In the genomic region with DNA sequence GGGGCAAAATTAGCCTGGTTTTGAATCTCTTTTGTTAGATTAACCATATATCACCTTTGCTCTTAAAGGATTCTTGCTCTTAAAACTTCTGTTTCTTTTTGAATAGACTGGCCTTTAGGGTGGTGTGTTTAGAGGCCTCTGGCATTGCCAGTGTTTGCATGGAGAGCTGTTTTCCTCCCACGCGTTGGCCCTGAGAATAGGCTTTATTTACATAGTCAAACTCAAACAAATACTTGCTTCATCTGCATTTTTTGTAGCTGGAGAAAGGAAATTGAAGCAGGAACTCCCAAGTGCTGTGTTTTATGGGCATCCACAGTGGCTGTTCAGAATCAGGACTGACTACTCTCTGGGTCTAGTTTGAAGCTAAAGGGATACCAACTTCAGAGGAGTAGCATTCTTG, we compare ENCODE assay signal across 16 cellular contexts. TPM values are rescaled to one million over a fixed set of nuclear protein-coding genes. Genes with fewer than 3 reads are reported as not detected.
A peak's percentile ranks its signal among the peaks of the same experiment; 100 is the strongest.
DNase-seq lines count a peak whose midpoint lies in the region; ATAC-seq and TF ChIP-seq lines count a peak whose summit lies in the region.
"Had no signal": no experiment of that assay in that cellular context is flagged by ENCODE, and none has a peak within 500 bp of the region (broad histone marks: within the 10 kb centered on the region; RNA-seq: fewer than 3 reads in every experiment).

No MANE protein-coding gene starts in this region.

- no peaks in the 10 kb centered on the region for H3K36me3 ChIP-seq in GM23248 (ENCODE audit: low read depth)
- H3K36me3 ChIP-seq: neutrophil had no signal

- no peak overlapping the region for H3K4me2 ChIP-seq in GM23248 (ENCODE audit: unreplicated experiment)

- ATAC-seq in GM18907 (IDR thresholded peaks at IDR 0.05; ENCODE audit: unreplicated experiment) (no peak), GM21528 (IDR thresholded peaks at IDR 0.05; ENCODE audit: low FRiP score, unreplicated experiment) (no peak)
- ATAC-seq: K562 had no signal

- H3K9me3 ChIP-seq in GM23248 (ENCODE audit: low read depth), result no peaks in the 10 kb centered on the region
- H3K9me3 ChIP-seq: neutrophil had no signal

- H3K36me3 Mint-ChIP-seq in endothelial cell (ENCODE audit: low read depth, unreplicated experiment) (no peaks in the 10 kb centered on the region), neural crest cell (ENCODE audit: low read depth) (peaks cover 2% of the 10 kb centered on the region)
- H3K36me3 Mint-ChIP-seq: activated naive CD8-positive, alpha-beta T cell had no signal

- H3K27ac ChIP-seq in GM23248, result no peak overlapping the region
- H3K27ac ChIP-seq: neutrophil had no signal

- no peaks in the 10 kb centered on the region for H3K4me1 ChIP-seq in GM23248 (ENCODE audit: insufficient read depth)

- H3K9me2 ChIP-seq in GM23248 (ENCODE audit: insufficient read depth), result no peaks in the 10 kb centered on the region

- in situ Hi-C loops in GM23248 (cut with MboI), result no loop called here

- WGBS in GM23248 (ENCODE audit: low coverage in 1 of 2, low lambda C conversion rate in 2 of 2, missing lambda C conversion rate in 2 of 2), 2 experiments, result 19 to 22% methylated on average over 2 of the region's 2 CpGs

- peak overlapping the region; percentile 56 for H3K4me3 Mint-ChIP-seq in endothelial cell (ENCODE audit: unreplicated experiment)
- peak overlapping the region; percentile 77 for H3K4me3 Mint-ChIP-seq in neural crest cell
- H3K4me3 Mint-ChIP-seq: activated naive CD8-positive, alpha-beta T cell; stimulated activated naive CD8-positive, alpha-beta T cell treated with anti-CD3 and anti-CD28 coated beads, Interleukin-15, Interleukin-2, amounts not matched to agents 100 ng/mL and 50 ng/mL, for 24 hours had no signal

- no peak overlapping the region for H3K4me3 ChIP-seq in GM23248
- H3K4me3 ChIP-seq: K562 had no signal

- H3K27me3 Mint-ChIP-seq in endothelial cell (ENCODE audit: unreplicated experiment) (peaks cover 6% of the 10 kb centered on the region), neural crest cell (ENCODE audit: low read depth) (peaks cover 41% of the 10 kb centered on the region)

- no peaks in the 10 kb centered on the region for H4K20me1 ChIP-seq in GM23248 (ENCODE audit: insufficient read depth)

- no peak overlapping the region for H3K27ac Mint-ChIP-seq in endothelial cell (ENCODE audit: unreplicated experiment)
- H3K27ac Mint-ChIP-seq in neural crest cell (ENCODE audit: unreplicated experiment), result no peak overlapping the region
- H3K27ac Mint-ChIP-seq: activated naive CD8-positive, alpha-beta T cell; stimulated activated naive CD8-positive, alpha-beta T cell treated with anti-CD3 and anti-CD28 coated beads, Interleukin-15, Interleukin-2, amounts not matched to agents 100 ng/mL and 50 ng/mL, for 24 hours had no signal

- H2AFZ ChIP-seq in GM23248, result no peak overlapping the region

- H3K9ac ChIP-seq in GM23248, result no peak overlapping the region

- no peaks in the 10 kb centered on the region for H3F3A ChIP-seq in GM23248 (ENCODE audit: insufficient read depth)

- H3K27me3 ChIP-seq in GM23248 (replicated peaks; ENCODE audit: insufficient read depth), result peaks cover 18% of the 10 kb centered on the region

- peak; percentile 5 for DNase-seq in GM23248
- peak; percentile 44 for DNase-seq in NCI-H2196 treated with DMSO at 0.1 percent for 48 hours (lab: John Stamatoyannopoulos, UW; ENCODE audit: unreplicated experiment)
- DNase-seq in endothelial cell (ENCODE audit: low spot score), result no peak
- no peak for DNase-seq in neural crest cell (ENCODE audit: low read depth, low spot score)
- DNase-seq in activated CD8-positive, alpha-beta memory T cell treated with anti-CD3 and anti-CD28 coated beads, Interleukin-2, amount 50 U/mL, for 48 hours, result no peak
- no peak for DNase-seq in A172 (ENCODE audit: low spot score)
- DNase-seq: activated CD4-positive, alpha-beta T cell treated with anti-CD3 and anti-CD28 coated beads, Interleukin-2, amount 50 U/mL, for 1 hour; effector memory CD4-positive, alpha-beta T cell; NCI-H524 treated with DMSO at 0.1 percent for 48 hours; stimulated activated CD4-positive, alpha-beta T cell treated with anti-CD3 and anti-CD28 coated beads, Interleukin-1b, Interleukin-23, amount 100 ng/mL, for 48 hours had no signal

- H3K9me3 Mint-ChIP-seq in endothelial cell (ENCODE audit: unreplicated experiment), result no peaks in the 10 kb centered on the region
- no peaks in the 10 kb centered on the region for H3K9me3 Mint-ChIP-seq in neural crest cell
- H3K9me3 Mint-ChIP-seq: stimulated activated naive CD8-positive, alpha-beta T cell treated with anti-CD3 and anti-CD28 coated beads, Interleukin-15, Interleukin-2, amounts not matched to agents 100 ng/mL and 50 ng/mL, for 24 hours had no signal

- TF ChIP-seq CTCF in endothelial cell (IDR thresholded peaks at IDR 0.05; ENCODE audit: unreplicated experiment) (no peak), neural crest cell (conservative IDR thresholded peaks at IDR 0.05) (no peak)

- H3K4me1 Mint-ChIP-seq in endothelial cell (ENCODE audit: unreplicated experiment) (peaks cover 13% of the 10 kb centered on the region), neural crest cell (peaks cover 20% of the 10 kb centered on the region)

- no peaks in the 10 kb centered on the region for H3K79me2 ChIP-seq in GM23248 (ENCODE audit: insufficient read depth)

RNA-seq across cellular contexts. Expression of a gene that starts 2.7 kb away (rescaled TPM):
- 0.22 and 0.38 TPM in 2 replicates for total RNA-seq in GM23248 (2014; rRNA removed; shearing (Covaris generic))
- polyA plus RNA-seq in GM23248 (2016; fragmentation: Nextera tagmentation; extraction: Ambion mirVana), result 0.63 and 0.68 TPM in 2 replicates
- total RNA-seq in endothelial cell (ENCODE audit: unreplicated experiment) (22.3 TPM), neural crest cell (10.3 and 11.1 TPM in 2 replicates)
- 1.4 and 2.8 TPM in 2 replicates for total RNA-seq in A172 (2014; rRNA removed; shearing (Covaris generic))
- total RNA-seq: K562 had no signal
- polyA plus RNA-seq: K562 had no signal

RNA-seq across cellular contexts. Expression of a gene that starts 23.3 kb away (rescaled TPM):
- not detected in 2 replicates for total RNA-seq in GM23248 (2014; rRNA removed; shearing (Covaris generic))
- not detected in 2 replicates for polyA plus RNA-seq in GM23248 (2016; fragmentation: Nextera tagmentation; extraction: Ambion mirVana)
- total RNA-seq in endothelial cell (ENCODE audit: unreplicated experiment) (16.8 TPM), neural crest cell (2.4 and 2.7 TPM in 2 replicates)
- total RNA-seq in A172 (2014; rRNA removed; shearing (Covaris generic)), result 0.98 and 1.4 TPM in 2 replicates
- total RNA-seq: K562 had no signal
- polyA plus RNA-seq: K562 had no signal

Comparison
In these comparisons a context has a peak if more than half of its experiments do, and no peak if none do; other contexts are left out.
1. DNase-seq: peak in GM23248 (single experiment) and NCI-H2196 treated with DMSO at 0.1 percent for 48 hours (single experiment); none in endothelial cell (single experiment), neural crest cell (single experiment), activated CD8-positive, alpha-beta memory T cell treated with anti-CD3 and anti-CD28 coated beads, Interleukin-2, amount 50 U/mL, for 48 hours (single experiment) and A172 (single experiment).